In genomic region chr20:47137231-47137865, GRCh38 we compare ENCODE assay signal across 2 cellular contexts.
TF ChIP-seq lines count a peak whose summit lies in the region.

No MANE protein-coding gene starts in this region.

TF ChIP-seq in A549, 52 proteins besides CTCF, POLR2A, EP300 and RAD21 (continued from another document):
- TF ChIP-seq HES2 (IDR thresholded peaks at IDR 0.05), result no peak
- TF ChIP-seq TFCP2L1 (CRISPR knock-in tag; IDR thresholded peaks at IDR 0.05), result no peak
- TF ChIP-seq EHF (CRISPR knock-in tag; IDR thresholded peaks at IDR 0.05), result no peak
- TF ChIP-seq HOXA7 (CRISPR knock-in tag; IDR thresholded peaks at IDR 0.05), result no peak
- no peak for TF ChIP-seq EHMT2 (IDR thresholded peaks at IDR 0.05; ENCODE audit: low read depth)
- TF ChIP-seq CEBPB (IDR thresholded peaks at IDR 0.05), result no peak
- TF ChIP-seq, protein P1, sequence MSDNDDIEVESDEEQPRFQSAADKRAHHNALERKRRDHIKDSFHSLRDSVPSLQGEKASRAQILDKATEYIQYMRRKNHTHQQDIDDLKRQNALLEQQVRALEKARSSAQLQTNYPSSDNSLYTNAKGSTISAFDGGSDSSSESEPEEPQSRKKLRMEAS (IDR thresholded peaks at IDR 0.05), result no peak
- TF ChIP-seq PBX3 (IDR thresholded peaks at IDR 0.05), result no peak
- no peak for TF ChIP-seq FOSB (CRISPR knock-in tag; IDR thresholded peaks at IDR 0.05)
- no peak for TF ChIP-seq MAZ (IDR thresholded peaks at IDR 0.05; ENCODE audit: borderline replicate concordance, low read depth, low read length)
- TF ChIP-seq BCL3 (IDR thresholded peaks at IDR 0.05), result no peak
- no peak for TF ChIP-seq RFX5 (IDR thresholded peaks at IDR 0.05)

TF ChIP-seq in GM23338, 12 proteins besides CTCF, POLR2A, EP300 and RAD21 (continued from another document):
- TF ChIP-seq, protein P2, sequence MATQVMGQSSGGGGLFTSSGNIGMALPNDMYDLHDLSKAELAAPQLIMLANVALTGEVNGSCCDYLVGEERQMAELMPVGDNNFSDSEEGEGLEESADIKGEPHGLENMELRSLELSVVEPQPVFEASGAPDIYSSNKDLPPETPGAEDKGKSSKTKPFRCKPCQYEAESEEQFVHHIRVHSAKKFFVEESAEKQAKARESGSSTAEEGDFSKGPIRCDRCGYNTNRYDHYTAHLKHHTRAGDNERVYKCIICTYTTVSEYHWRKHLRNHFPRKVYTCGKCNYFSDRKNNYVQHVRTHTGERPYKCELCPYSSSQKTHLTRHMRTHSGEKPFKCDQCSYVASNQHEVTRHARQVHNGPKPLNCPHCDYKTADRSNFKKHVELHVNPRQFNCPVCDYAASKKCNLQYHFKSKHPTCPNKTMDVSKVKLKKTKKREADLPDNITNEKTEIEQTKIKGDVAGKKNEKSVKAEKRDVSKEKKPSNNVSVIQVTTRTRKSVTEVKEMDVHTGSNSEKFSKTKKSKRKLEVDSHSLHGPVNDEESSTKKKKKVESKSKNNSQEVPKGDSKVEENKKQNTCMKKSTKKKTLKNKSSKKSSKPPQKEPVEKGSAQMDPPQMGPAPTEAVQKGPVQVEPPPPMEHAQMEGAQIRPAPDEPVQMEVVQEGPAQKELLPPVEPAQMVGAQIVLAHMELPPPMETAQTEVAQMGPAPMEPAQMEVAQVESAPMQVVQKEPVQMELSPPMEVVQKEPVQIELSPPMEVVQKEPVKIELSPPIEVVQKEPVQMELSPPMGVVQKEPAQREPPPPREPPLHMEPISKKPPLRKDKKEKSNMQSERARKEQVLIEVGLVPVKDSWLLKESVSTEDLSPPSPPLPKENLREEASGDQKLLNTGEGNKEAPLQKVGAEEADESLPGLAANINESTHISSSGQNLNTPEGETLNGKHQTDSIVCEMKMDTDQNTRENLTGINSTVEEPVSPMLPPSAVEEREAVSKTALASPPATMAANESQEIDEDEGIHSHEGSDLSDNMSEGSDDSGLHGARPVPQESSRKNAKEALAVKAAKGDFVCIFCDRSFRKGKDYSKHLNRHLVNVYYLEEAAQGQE (IDR thresholded peaks at IDR 0.05; ENCODE audit: unreplicated experiment), result no peak
- TF ChIP-seq ETS1 (IDR thresholded peaks at IDR 0.05) (no peak), CREB1 (CRISPR knock-in tag; IDR thresholded peaks at IDR 0.05; ENCODE audit: low read depth) (no peak), EZH2 (IDR thresholded peaks at IDR 0.05; ENCODE audit: low read depth, unreplicated experiment) (no peak), NANOG (IDR thresholded peaks at IDR 0.05; ENCODE audit: borderline replicate concordance) (no peak), ZNF331 (CRISPR knock-in tag; IDR thresholded peaks at IDR 0.05; ENCODE audit: low read depth) (no peak), JUNB (IDR thresholded peaks at IDR 0.05; ENCODE audit: unreplicated experiment) (no peak), EZH2phosphoT487 (IDR thresholded peaks at IDR 0.05; ENCODE audit: unreplicated experiment) (no peak), POLR2AphosphoS5 (IDR thresholded peaks at IDR 0.05; ENCODE audit: low read depth) (no peak)
- TF ChIP-seq, protein P3, sequence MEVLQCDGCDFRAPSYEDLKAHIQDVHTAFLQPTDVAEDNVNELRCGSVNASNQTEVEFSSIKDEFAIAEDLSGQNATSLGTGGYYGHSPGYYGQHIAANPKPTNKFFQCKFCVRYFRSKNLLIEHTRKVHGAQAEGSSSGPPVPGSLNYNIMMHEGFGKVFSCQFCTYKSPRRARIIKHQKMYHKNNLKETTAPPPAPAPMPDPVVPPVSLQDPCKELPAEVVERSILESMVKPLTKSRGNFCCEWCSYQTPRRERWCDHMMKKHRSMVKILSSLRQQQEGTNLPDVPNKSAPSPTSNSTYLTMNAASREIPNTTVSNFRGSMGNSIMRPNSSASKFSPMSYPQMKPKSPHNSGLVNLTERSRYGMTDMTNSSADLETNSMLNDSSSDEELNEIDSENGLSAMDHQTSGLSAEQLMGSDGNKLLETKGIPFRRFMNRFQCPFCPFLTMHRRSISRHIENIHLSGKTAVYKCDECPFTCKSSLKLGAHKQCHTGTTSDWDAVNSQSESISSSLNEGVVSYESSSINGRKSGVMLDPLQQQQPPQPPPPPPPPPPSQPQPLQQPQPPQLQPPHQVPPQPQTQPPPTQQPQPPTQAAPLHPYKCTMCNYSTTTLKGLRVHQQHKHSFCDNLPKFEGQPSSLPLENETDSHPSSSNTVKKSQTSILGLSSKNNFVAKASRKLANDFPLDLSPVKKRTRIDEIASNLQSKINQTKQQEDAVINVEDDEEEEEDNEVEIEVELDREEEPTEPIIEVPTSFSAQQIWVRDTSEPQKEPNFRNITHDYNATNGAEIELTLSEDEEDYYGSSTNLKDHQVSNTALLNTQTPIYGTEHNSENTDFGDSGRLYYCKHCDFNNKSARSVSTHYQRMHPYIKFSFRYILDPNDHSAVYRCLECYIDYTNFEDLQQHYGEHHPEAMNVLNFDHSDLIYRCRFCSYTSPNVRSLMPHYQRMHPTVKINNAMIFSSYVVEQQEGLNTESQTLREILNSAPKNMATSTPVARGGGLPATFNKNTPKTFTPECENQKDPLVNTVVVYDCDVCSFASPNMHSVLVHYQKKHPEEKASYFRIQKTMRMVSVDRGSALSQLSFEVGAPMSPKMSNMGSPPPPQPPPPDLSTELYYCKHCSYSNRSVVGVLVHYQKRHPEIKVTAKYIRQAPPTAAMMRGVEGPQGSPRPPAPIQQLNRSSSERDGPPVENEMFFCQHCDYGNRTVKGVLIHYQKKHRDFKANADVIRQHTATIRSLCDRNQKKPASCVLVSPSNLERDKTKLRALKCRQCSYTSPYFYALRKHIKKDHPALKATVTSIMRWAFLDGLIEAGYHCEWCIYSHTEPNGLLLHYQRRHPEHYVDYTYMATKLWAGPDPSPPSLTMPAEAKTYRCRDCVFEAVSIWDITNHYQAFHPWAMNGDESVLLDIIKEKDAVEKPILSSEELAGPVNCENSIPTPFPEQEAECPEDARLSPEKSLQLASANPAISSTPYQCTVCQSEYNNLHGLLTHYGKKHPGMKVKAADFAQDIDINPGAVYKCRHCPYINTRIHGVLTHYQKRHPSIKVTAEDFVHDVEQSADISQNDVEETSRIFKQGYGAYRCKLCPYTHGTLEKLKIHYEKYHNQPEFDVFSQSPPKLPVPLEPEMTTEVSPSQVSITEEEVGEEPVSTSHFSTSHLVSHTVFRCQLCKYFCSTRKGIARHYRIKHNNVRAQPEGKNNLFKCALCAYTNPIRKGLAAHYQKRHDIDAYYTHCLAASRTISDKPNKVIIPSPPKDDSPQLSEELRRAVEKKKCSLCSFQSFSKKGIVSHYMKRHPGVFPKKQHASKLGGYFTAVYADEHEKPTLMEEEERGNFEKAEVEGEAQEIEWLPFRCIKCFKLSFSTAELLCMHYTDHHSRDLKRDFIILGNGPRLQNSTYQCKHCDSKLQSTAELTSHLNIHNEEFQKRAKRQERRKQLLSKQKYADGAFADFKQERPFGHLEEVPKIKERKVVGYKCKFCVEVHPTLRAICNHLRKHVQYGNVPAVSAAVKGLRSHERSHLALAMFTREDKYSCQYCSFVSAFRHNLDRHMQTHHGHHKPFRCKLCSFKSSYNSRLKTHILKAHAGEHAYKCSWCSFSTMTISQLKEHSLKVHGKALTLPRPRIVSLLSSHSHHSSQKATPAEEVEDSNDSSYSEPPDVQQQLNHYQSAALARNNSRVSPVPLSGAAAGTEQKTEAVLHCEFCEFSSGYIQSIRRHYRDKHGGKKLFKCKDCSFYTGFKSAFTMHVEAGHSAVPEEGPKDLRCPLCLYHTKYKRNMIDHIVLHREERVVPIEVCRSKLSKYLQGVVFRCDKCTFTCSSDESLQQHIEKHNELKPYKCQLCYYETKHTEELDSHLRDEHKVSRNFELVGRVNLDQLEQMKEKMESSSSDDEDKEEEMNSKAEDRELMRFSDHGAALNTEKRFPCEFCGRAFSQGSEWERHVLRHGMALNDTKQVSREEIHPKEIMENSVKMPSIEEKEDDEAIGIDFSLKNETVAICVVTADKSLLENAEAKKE (CRISPR knock-in tag; IDR thresholded peaks at IDR 0.05), result no peak
